9 cellular contexts compared by ENCODE assay signal in the genomic region with DNA sequence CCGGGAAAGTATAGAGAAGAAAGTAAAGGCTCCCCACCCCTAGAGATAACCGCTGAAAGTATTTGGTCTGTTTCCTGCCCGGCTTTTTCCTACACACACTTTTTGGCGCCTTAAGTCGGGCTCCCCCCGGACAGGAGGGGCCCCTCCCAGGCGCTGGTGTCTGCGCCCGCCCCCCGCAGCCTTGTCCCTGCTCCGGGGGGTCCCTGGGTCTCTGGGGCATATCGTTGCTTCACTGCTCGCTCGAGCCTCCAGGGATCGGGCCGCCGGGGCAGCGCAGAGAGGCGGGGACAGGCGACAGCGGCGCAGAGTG. TPM values are rescaled to one million over a fixed set of nuclear protein-coding genes. Genes with fewer than 3 reads are reported as not detected.
DNase-seq lines count a peak whose midpoint lies in the region; ATAC-seq, FAIRE-seq and TF ChIP-seq lines count a peak whose summit lies in the region.
"Had no signal": no experiment of that assay in that cellular context is flagged by ENCODE, and none has a peak within 500 bp of the region (broad histone marks: within the 10 kb centered on the region; RNA-seq: fewer than 3 reads in every experiment).

No MANE protein-coding gene starts in this region.

- H2AFZ ChIP-seq in keratinocyte (ENCODE audit: control insufficient read depth, low read length), result no peak overlapping the region

- H3K4me1 ChIP-seq in keratinocyte (ENCODE audit: control insufficient read depth, extremely low read depth, insufficient read depth, low read length), result peaks cover 27% of the 10 kb centered on the region
- peaks cover 36 to 58% of the 10 kb centered on the region in 2 donors for H3K4me1 ChIP-seq in thoracic aorta (ENCODE audit: control insufficient read depth in 1 of 2, low read depth in 2 of 2)

- H3K9me3 Mint-ChIP-seq in activated CD4-positive, alpha-beta T cell treated with anti-CD3 and anti-CD28 coated beads, Interleukin-2, amount 10 ng/mL, durations not matched to agents 7 days and 5 days, result no peaks in the 10 kb centered on the region
- H3K9me3 Mint-ChIP-seq in activated CD4-positive, alpha-beta memory T cell treated with anti-CD3 and anti-CD28 coated beads, Interleukin-2, amount 10 ng/mL, durations not matched to agents 7 days and 5 days, result no peaks in the 10 kb centered on the region

- TF ChIP-seq CTCF in keratinocyte (optimal IDR thresholded peaks at IDR 0.05 in 1 of 3, IDR thresholded peaks at IDR 0.05 in 1 of 3, conservative IDR thresholded peaks at IDR 0.05 in 1 of 3; ENCODE audit: extremely low read depth in 1 of 3, insufficient read depth in 2 of 3, low read length in 3 of 3) (no peak), thoracic aorta (IDR thresholded peaks at IDR 0.05) (no peak)

- peaks cover 0 to 8% of the 10 kb centered on the region in 2 experiments for H3K36me3 ChIP-seq in keratinocyte (ENCODE audit: control insufficient read depth in 2 of 2, extremely low read depth in 1 of 2, insufficient read depth in 2 of 2, low read length in 2 of 2)
- peaks cover 35% of the 10 kb centered on the region for H3K36me3 ChIP-seq in thoracic aorta
- H3K36me3 ChIP-seq: BE2C had no signal

- H3K9me3 ChIP-seq in keratinocyte (ENCODE audit: control insufficient read depth, low read depth, low read length) (no peaks in the 10 kb centered on the region), thoracic aorta (no peaks in the 10 kb centered on the region)
- H3K9me3 ChIP-seq: BE2C had no signal

- CTCF ChIA-PET in activated CD4-positive, alpha-beta T cell treated with anti-CD3 and anti-CD28 coated beads, Interleukin-2, amount 10 ng/mL, durations not matched to agents 7 days and 5 days (lab: Charles Lee), result interaction anchor here (1.2 kb wide), 1 partner anchor 30 kb away, joined by 3 read pairs; no protein-coding TSS in a partner anchor
- CTCF ChIA-PET in activated CD4-positive, alpha-beta memory T cell treated with anti-CD3 and anti-CD28 coated beads, Interleukin-2, amount 10 ng/mL, durations not matched to agents 7 days and 5 days (lab: Charles Lee), result interaction anchor here (0.8 kb wide), 1 partner anchor 18 kb away, joined by 3 read pairs; no protein-coding TSS in a partner anchor

- no peak overlapping the region for H3K9ac ChIP-seq in keratinocyte (ENCODE audit: control insufficient read depth, extremely low read depth, insufficient read depth, low read length)

- H3K27ac ChIP-seq in keratinocyte (ENCODE audit: control insufficient read depth, insufficient read depth, low read length) (no peak overlapping the region), thoracic aorta (peak overlapping the region in 1 of 2 donors; percentile 39)

- DNase-seq in activated CD4-positive, alpha-beta T cell treated with anti-CD3 and anti-CD28 coated beads, Interleukin-2, amount 10 ng/mL, durations not matched to agents 7 days and 5 days, result no peak
- no peak for DNase-seq in activated CD4-positive, alpha-beta T cell treated with anti-CD3 and anti-CD28 coated beads for 4 hours
- no peak for DNase-seq in activated CD4-positive, alpha-beta memory T cell treated with anti-CD3 and anti-CD28 coated beads, Interleukin-2, amount 10 ng/mL, durations not matched to agents 7 days and 5 days
- DNase-seq in keratinocyte (ENCODE audit: low read depth, low spot score) (no peak), thoracic aorta (ENCODE audit: low spot score) (no peak), H4 (ENCODE audit: low spot score) (no peak), hippocampal formation (lab: John Stamatoyannopoulos, UW) (no peak)
- no peak for DNase-seq in activated effector memory CD4-positive, alpha-beta T cell treated with anti-CD3 and anti-CD28 coated beads, Interleukin-2, amount 50 U/mL, for 16 hours
- DNase-seq: BE2C had no signal

- peaks cover 39% of the 10 kb centered on the region for H3K27me3 Mint-ChIP-seq in activated CD4-positive, alpha-beta T cell treated with anti-CD3 and anti-CD28 coated beads, Interleukin-2, amount 10 ng/mL, durations not matched to agents 7 days and 5 days
- peaks cover 34% of the 10 kb centered on the region for H3K27me3 Mint-ChIP-seq in activated CD4-positive, alpha-beta memory T cell treated with anti-CD3 and anti-CD28 coated beads, Interleukin-2, amount 10 ng/mL, durations not matched to agents 7 days and 5 days

- no peaks in the 10 kb centered on the region for H4K20me1 ChIP-seq in keratinocyte (ENCODE audit: control insufficient read depth, extremely low read depth, insufficient read depth, low read length)

- FAIRE-seq in keratinocyte (lab: Jason Lieb, UNC), result no peak

- peaks cover 39% of the 10 kb centered on the region for H3K4me1 Mint-ChIP-seq in activated CD4-positive, alpha-beta T cell treated with anti-CD3 and anti-CD28 coated beads, Interleukin-2, amount 10 ng/mL, durations not matched to agents 7 days and 5 days
- peaks cover 39% of the 10 kb centered on the region for H3K4me1 Mint-ChIP-seq in activated CD4-positive, alpha-beta memory T cell treated with anti-CD3 and anti-CD28 coated beads, Interleukin-2, amount 10 ng/mL, durations not matched to agents 7 days and 5 days

- H3K4me2 ChIP-seq in keratinocyte (ENCODE audit: control insufficient read depth, extremely low read depth, insufficient read depth, low read depth, low read length), result peak overlapping the region; percentile 60

- peaks cover 10% of the 10 kb centered on the region for H3K36me3 Mint-ChIP-seq in activated CD4-positive, alpha-beta T cell treated with anti-CD3 and anti-CD28 coated beads, Interleukin-2, amount 10 ng/mL, durations not matched to agents 7 days and 5 days (ENCODE audit: low read depth)
- H3K36me3 Mint-ChIP-seq in activated CD4-positive, alpha-beta memory T cell treated with anti-CD3 and anti-CD28 coated beads, Interleukin-2, amount 10 ng/mL, durations not matched to agents 7 days and 5 days (ENCODE audit: low read depth), result peaks cover 7% of the 10 kb centered on the region

- H3K9me1 ChIP-seq in keratinocyte (ENCODE audit: control insufficient read depth, extremely low read depth, insufficient read depth, low read length), result no peaks in the 10 kb centered on the region

- H3K79me2 ChIP-seq in keratinocyte (ENCODE audit: control insufficient read depth, insufficient read depth, low read length), result no peaks in the 10 kb centered on the region

- H3K4me3 Mint-ChIP-seq in activated CD4-positive, alpha-beta T cell treated with anti-CD3 and anti-CD28 coated beads, Interleukin-2, amount 10 ng/mL, durations not matched to agents 7 days and 5 days, result peak overlapping the region; percentile 73
- H3K4me3 Mint-ChIP-seq in activated CD4-positive, alpha-beta memory T cell treated with anti-CD3 and anti-CD28 coated beads, Interleukin-2, amount 10 ng/mL, durations not matched to agents 7 days and 5 days, result peak overlapping the region; percentile 75

- no peak for ATAC-seq in thoracic aorta (ENCODE audit: insufficient number of reproducible peaks, low FRiP score, low read depth)

- peak overlapping the region; percentile 84 for H3K27ac Mint-ChIP-seq in activated CD4-positive, alpha-beta T cell treated with anti-CD3 and anti-CD28 coated beads, Interleukin-2, amount 10 ng/mL, durations not matched to agents 7 days and 5 days
- peak overlapping the region; percentile 49 for H3K27ac Mint-ChIP-seq in activated CD4-positive, alpha-beta memory T cell treated with anti-CD3 and anti-CD28 coated beads, Interleukin-2, amount 10 ng/mL, durations not matched to agents 7 days and 5 days

- peaks cover 50% of the 10 kb centered on the region for H3K27me3 ChIP-seq in keratinocyte (ENCODE audit: control insufficient read depth, extremely low read depth, insufficient read depth, low read length)
- H3K27me3 ChIP-seq in thoracic aorta (replicated peaks; ENCODE audit: insufficient read depth), result peaks cover 6% of the 10 kb centered on the region

- H3K4me3 ChIP-seq in keratinocyte (ENCODE audit: control insufficient read depth in 2 of 3, extremely low read depth in 1 of 3, insufficient read depth in 2 of 3, low read depth in 1 of 3, low read length in 3 of 3), result peak overlapping the region in 2 of 3 experiments; percentile 29 to 34
- peak overlapping the region; percentile 76 for H3K4me3 ChIP-seq in thoracic aorta

- POLR2A ChIA-PET in activated CD4-positive, alpha-beta T cell treated with anti-CD3 and anti-CD28 coated beads, Interleukin-2, amount 10 ng/mL, durations not matched to agents 7 days and 5 days (lab: Charles Lee), result no interaction called here
- POLR2A ChIA-PET in activated CD4-positive, alpha-beta memory T cell treated with anti-CD3 and anti-CD28 coated beads, Interleukin-2, amount 10 ng/mL, durations not matched to agents 7 days and 5 days (lab: Charles Lee), result interaction anchor here (0.9 to 6.0 kb wide), 3 partner anchors 14 to 18 kb away, joined by 4 to 45 read pairs (median 10); a partner anchor contains a TSS

- dilution Hi-C loops in keratinocyte (cut with MboI; ENCODE audit: extremely low pct_ligation_motif_present, low sequenced_read_pairs), result no loop called here

RNA-seq across cellular contexts. Expression of a gene that starts 0.9 kb away (rescaled TPM):
- 1 to 10 TPM; 7.7 to 8.1 TPM for total RNA-seq in activated CD4-positive, alpha-beta T cell treated with anti-CD3 and anti-CD28 coated beads, Interleukin-2, amount 10 ng/mL, durations not matched to agents 7 days and 5 days
- 10 to 100 TPM; 12.7 to 13.7 TPM for total RNA-seq in activated CD4-positive, alpha-beta memory T cell treated with anti-CD3 and anti-CD28 coated beads, Interleukin-2, amount 10 ng/mL, durations not matched to agents 7 days and 5 days
- 0.17 to 1.1 TPM (median 0.34 TPM) in 3 replicates for polyA plus RNA-seq in keratinocyte
- 0.15 TPM for polyA plus RNA-seq in keratinocyte (2011; ENCODE audit: low read depth)
- 0.22 and 0.62 TPM in 2 replicates for polyA plus RNA-seq in keratinocyte (2011; cell fraction: cytosol; rRNA removed)
- polyA plus RNA-seq in keratinocyte (2011; cell fraction: nucleus; rRNA removed), result 0.47 and 0.84 TPM in 2 replicates
- polyA plus RNA-seq in keratinocyte (2012; ENCODE audit: low replicate concordance), result 0.31 and 0.87 TPM in 2 replicates
- 0.20 TPM in 1 of 3 replicates, not detected in the others for polyA minus RNA-seq in keratinocyte
- 3.1 TPM for polyA minus RNA-seq in keratinocyte (2011; cell fraction: cytosol; rRNA and poly(A)+ RNA removed)
- polyA minus RNA-seq in keratinocyte (2011; cell fraction: nucleus; rRNA and poly(A)+ RNA removed), result not detected in 2 replicates
- total RNA-seq in thoracic aorta, result 10 to 100 TPM in 1 of 2 donors, 1 to 10 TPM in 1; 9.6 to 11.6 TPM
- total RNA-seq in H4 (2014; rRNA removed; shearing (Covaris generic)), result not detected in 2 replicates

RNA-seq across cellular contexts. Expression of a gene that starts 6.0 kb away (rescaled TPM):
- 10 to 100 TPM; 35.4 to 37.6 TPM for total RNA-seq in activated CD4-positive, alpha-beta T cell treated with anti-CD3 and anti-CD28 coated beads, Interleukin-2, amount 10 ng/mL, durations not matched to agents 7 days and 5 days
- 10 to 100 TPM; 28.0 to 28.6 TPM for total RNA-seq in activated CD4-positive, alpha-beta memory T cell treated with anti-CD3 and anti-CD28 coated beads, Interleukin-2, amount 10 ng/mL, durations not matched to agents 7 days and 5 days
- polyA plus RNA-seq in keratinocyte, result 434 to 997 TPM (median 500 TPM) in 3 replicates
- polyA plus RNA-seq in keratinocyte (2011; ENCODE audit: low read depth), result 184 TPM
- 356 and 591 TPM in 2 replicates for polyA plus RNA-seq in keratinocyte (2011; cell fraction: cytosol; rRNA removed)
- polyA plus RNA-seq in keratinocyte (2011; cell fraction: nucleus; rRNA removed), result 672 and 821 TPM in 2 replicates
- polyA plus RNA-seq in keratinocyte (2012; ENCODE audit: low replicate concordance), result 312 and 611 TPM in 2 replicates
- 548 to 874 TPM (median 870 TPM) in 3 replicates for polyA minus RNA-seq in keratinocyte
- 641 TPM for polyA minus RNA-seq in keratinocyte (2011; cell fraction: cytosol; rRNA and poly(A)+ RNA removed)
- 486 and 491 TPM in 2 replicates for polyA minus RNA-seq in keratinocyte (2011; cell fraction: nucleus; rRNA and poly(A)+ RNA removed)
- total RNA-seq in thoracic aorta, result 1,000 to 10,000 TPM in 1 of 2 donors, 100 to 1,000 TPM in 1; 532 to 1,455 TPM
- 825 and 1,008 TPM in 2 replicates for total RNA-seq in H4 (2014; rRNA removed; shearing (Covaris generic))

RNA-seq across cellular contexts. Expression of a gene that starts 8.1 kb away (rescaled TPM):
- 10 to 100 TPM; 68.9 to 71.9 TPM for total RNA-seq in activated CD4-positive, alpha-beta T cell treated with anti-CD3 and anti-CD28 coated beads, Interleukin-2, amount 10 ng/mL, durations not matched to agents 7 days and 5 days
- 10 to 100 TPM; 66.8 to 70.9 TPM for total RNA-seq in activated CD4-positive, alpha-beta memory T cell treated with anti-CD3 and anti-CD28 coated beads, Interleukin-2, amount 10 ng/mL, durations not matched to agents 7 days and 5 days
- 5.3 to 14.3 TPM (median 10.2 TPM) in 3 replicates for polyA plus RNA-seq in keratinocyte
- 7.8 TPM for polyA plus RNA-seq in keratinocyte (2011; ENCODE audit: low read depth)
- polyA plus RNA-seq in keratinocyte (2011; cell fraction: cytosol; rRNA removed), result 7.5 and 14.2 TPM in 2 replicates
- polyA plus RNA-seq in keratinocyte (2011; cell fraction: nucleus; rRNA removed), result 62.4 and 82.8 TPM in 2 replicates
- 23.7 and 65.0 TPM in 2 replicates for polyA plus RNA-seq in keratinocyte (2012; ENCODE audit: low replicate concordance)
- polyA minus RNA-seq in keratinocyte, result 14.7 to 28.3 TPM (median 22.9 TPM) in 3 replicates
- polyA minus RNA-seq in keratinocyte (2011; cell fraction: cytosol; rRNA and poly(A)+ RNA removed), result 16.7 TPM
- polyA minus RNA-seq in keratinocyte (2011; cell fraction: nucleus; rRNA and poly(A)+ RNA removed), result 29.9 and 33.8 TPM in 2 replicates
- total RNA-seq in thoracic aorta, result 100 to 1,000 TPM; 105 to 115 TPM
- total RNA-seq in H4 (2014; rRNA removed; shearing (Covaris generic)), result 13.4 and 22.8 TPM in 2 replicates

RNA-seq across cellular contexts. Expression of a gene that starts 15.5 kb away (rescaled TPM):
- total RNA-seq in activated CD4-positive, alpha-beta T cell treated with anti-CD3 and anti-CD28 coated beads, Interleukin-2, amount 10 ng/mL, durations not matched to agents 7 days and 5 days, result 10 to 100 TPM; 90.3 to 96.0 TPM
- 10 to 100 TPM; 59.3 to 61.5 TPM for total RNA-seq in activated CD4-positive, alpha-beta memory T cell treated with anti-CD3 and anti-CD28 coated beads, Interleukin-2, amount 10 ng/mL, durations not matched to agents 7 days and 5 days
- 145 to 308 TPM (median 245 TPM) in 3 replicates for polyA plus RNA-seq in keratinocyte
- polyA plus RNA-seq in keratinocyte (2011; ENCODE audit: low read depth), result 53.9 TPM
- polyA plus RNA-seq in keratinocyte (2011; cell fraction: cytosol; rRNA removed), result 254 and 686 TPM in 2 replicates
- 57.9 and 117 TPM in 2 replicates for polyA plus RNA-seq in keratinocyte (2011; cell fraction: nucleus; rRNA removed)
- polyA plus RNA-seq in keratinocyte (2012; ENCODE audit: low replicate concordance), result 439 and 595 TPM in 2 replicates
- polyA minus RNA-seq in keratinocyte, result 169 to 422 TPM (median 281 TPM) in 3 replicates
- 635 TPM for polyA minus RNA-seq in keratinocyte (2011; cell fraction: cytosol; rRNA and poly(A)+ RNA removed)
- polyA minus RNA-seq in keratinocyte (2011; cell fraction: nucleus; rRNA and poly(A)+ RNA removed), result 83.4 and 100 TPM in 2 replicates
- 10 to 100 TPM; 20.8 to 63.0 TPM for total RNA-seq in thoracic aorta
- total RNA-seq in H4 (2014; rRNA removed; shearing (Covaris generic)), result 199 and 210 TPM in 2 replicates

RNA-seq across cellular contexts. Expression of a gene that starts 15.9 kb away (rescaled TPM):
- total RNA-seq in activated CD4-positive, alpha-beta T cell treated with anti-CD3 and anti-CD28 coated beads, Interleukin-2, amount 10 ng/mL, durations not matched to agents 7 days and 5 days, result 1 to 10 TPM; 7.7 to 7.9 TPM
- 1 to 10 TPM; 4.4 to 4.5 TPM for total RNA-seq in activated CD4-positive, alpha-beta memory T cell treated with anti-CD3 and anti-CD28 coated beads, Interleukin-2, amount 10 ng/mL, durations not matched to agents 7 days and 5 days
- polyA plus RNA-seq in keratinocyte, result 42.1 to 73.0 TPM (median 70.8 TPM) in 3 replicates
- 14.6 TPM for polyA plus RNA-seq in keratinocyte (2011; ENCODE audit: low read depth)
- 25.9 and 74.4 TPM in 2 replicates for polyA plus RNA-seq in keratinocyte (2011; cell fraction: cytosol; rRNA removed)
- polyA plus RNA-seq in keratinocyte (2011; cell fraction: nucleus; rRNA removed), result 97.5 and 133 TPM in 2 replicates
- polyA plus RNA-seq in keratinocyte (2012; ENCODE audit: low replicate concordance), result 53.2 and 84.1 TPM in 2 replicates
- 45.2 to 67.9 TPM (median 59.9 TPM) in 3 replicates for polyA minus RNA-seq in keratinocyte
- polyA minus RNA-seq in keratinocyte (2011; cell fraction: cytosol; rRNA and poly(A)+ RNA removed), result 67.5 TPM
- polyA minus RNA-seq in keratinocyte (2011; cell fraction: nucleus; rRNA and poly(A)+ RNA removed), result 28.2 and 31.7 TPM in 2 replicates
- total RNA-seq in thoracic aorta, result 100 to 1,000 TPM in 1 of 2 donors, 10 to 100 TPM in 1; 55.5 to 107 TPM
- total RNA-seq in H4 (2014; rRNA removed; shearing (Covaris generic)), result 117 and 131 TPM in 2 replicates

Comparison
In these comparisons a context has a peak if more than half of its experiments do, and no peak if none do; other contexts are left out.
1. RNA of a gene that starts 6.0 kb away (total RNA-seq): 532 to 1,455 TPM in thoracic aorta and 825 to 1,008 TPM in H4; 35.4 to 37.6 TPM in activated CD4-positive, alpha-beta T cell treated with anti-CD3 and anti-CD28 coated beads, Interleukin-2, amount 10 ng/mL, durations not matched to agents 7 days and 5 days and 28.0 to 28.6 TPM in activated CD4-positive, alpha-beta memory T cell treated with anti-CD3 and anti-CD28 coated beads, Interleukin-2, amount 10 ng/mL, durations not matched to agents 7 days and 5 days; every median in the first group is over 10 times any median in the second.